Comparison of ENCODE assay signal across 23 cellular contexts in the genomic region with DNA sequence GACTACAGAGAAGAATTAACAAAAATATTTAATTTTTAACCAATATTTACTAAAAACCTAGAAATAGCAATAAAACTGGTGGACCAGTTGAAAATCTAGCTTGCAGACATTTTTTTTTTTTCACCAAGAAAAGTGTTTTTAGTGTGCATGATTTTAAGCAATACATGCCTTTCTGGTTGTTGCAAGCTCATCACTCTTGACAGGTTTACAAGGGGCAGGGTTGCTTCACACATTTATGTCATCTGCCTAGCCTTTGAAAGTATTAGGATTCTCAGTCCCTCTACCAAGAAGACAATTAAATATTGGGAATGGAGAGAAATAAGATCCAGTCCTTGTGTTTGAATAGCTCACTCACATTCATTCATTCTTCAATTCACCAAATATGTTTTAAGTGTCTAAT. TPM values are rescaled to one million over a fixed set of nuclear protein-coding genes. Genes with fewer than 3 reads are reported as not detected.
DNase-seq lines count a peak whose midpoint lies in the region; TF ChIP-seq lines count a peak whose summit lies in the region.
"Had no signal": no experiment of that assay in that cellular context is flagged by ENCODE, and none has a peak within 500 bp of the region (broad histone marks: within the 10 kb centered on the region; RNA-seq: fewer than 3 reads in every experiment).

No MANE protein-coding gene starts in this region.

- no peaks in the 10 kb centered on the region for H3K36me3 ChIP-seq in SK-N-MC (ENCODE audit: insufficient read depth, low read length)
- H3K36me3 ChIP-seq: thyroid gland, WERI-Rb-1 had no signal

- DNase-seq in AG10803 (ENCODE audit: low read depth) (peak; percentile 63), HCEC 1CT (peak; percentile 35), SK-N-MC (ENCODE audit: low read depth, low spot score) (no peak), fibroblast of the aortic adventitia (ENCODE audit: low read depth) (peak; percentile 37), NCI-H524 treated with DMSO at 0.1 percent for 48 hours (lab: John Stamatoyannopoulos, UW) (no peak), iPS-NIHi7 (ENCODE audit: extremely low spot score) (no peak), NCI-H1105 treated with DMSO at 0.1 percent for 48 hours (lab: John Stamatoyannopoulos, UW) (no peak), ecto neural progenitor cell (ENCODE audit: low spot score) (no peak)
- DNase-seq: activated naive CD4-positive, alpha-beta T cell treated with Interleukin-2 at 50 U/mL for 16 hours; activated T-cell treated with anti-CD3 and anti-CD28 coated beads for 4 hours; DND-41; effector CD8-positive, alpha-beta T cell; left ventricle myocardium superior; mucosa of descending colon; NCI-H146; NCI-H748 treated with DMSO at 0.1 percent for 48 hours; PC-9; SHP77 treated with DMSO at 0.1 percent for 48 hours; stimulated activated CD4-positive, alpha-beta T cell treated with anti-CD3 and anti-CD28 coated beads, Interleukin-1b, Interleukin-23, amount 100 ng/mL, for 48 hours; stimulated activated naive CD4-positive, alpha-beta T cell; T-helper 17 cell; thyroid gland had no signal

- H3K4me3 ChIP-seq in AG10803 (ENCODE audit: low read length) (no peak overlapping the region), SK-N-MC (no peak overlapping the region), fibroblast of the aortic adventitia (ENCODE audit: low read depth, low read length) (no peak overlapping the region)
- H3K4me3 ChIP-seq: mucosa of descending colon, PC-9, thyroid gland had no signal

- no peak overlapping the region for H3K9ac ChIP-seq in SK-N-MC (ENCODE audit: insufficient read length)

- TF ChIP-seq CTCF in AG10803 (conservative IDR thresholded peaks at IDR 0.05; ENCODE audit: low read length), result no peak
- TF ChIP-seq CTCF in fibroblast of the aortic adventitia (IDR thresholded peaks at IDR 0.05; ENCODE audit: insufficient read depth, low read length), result no peak

- no peaks in the 10 kb centered on the region for H3K9me3 ChIP-seq in SK-N-MC (ENCODE audit: low read depth, low read length)
- H3K9me3 ChIP-seq: mucosa of descending colon, thyroid gland had no signal

- H3K27ac ChIP-seq in SK-N-MC, result peak overlapping the region; percentile 97
- H3K27ac ChIP-seq: PC-9, thyroid gland, WERI-Rb-1 had no signal

RNA-seq across cellular contexts. Expression of a gene that starts 53.8 kb away (rescaled TPM):
- 15.4 and 40.6 TPM in 2 replicates for total RNA-seq in fibroblast of the aortic adventitia (ENCODE audit: low replicate concordance)

Comparison
In these comparisons a context has a peak if more than half of its experiments do, and no peak if none do; other contexts are left out.
1. DNase-seq: peak in AG10803 (single experiment), HCEC 1CT (single experiment) and fibroblast of the aortic adventitia (single experiment); none in SK-N-MC (single experiment), NCI-H524 treated with DMSO at 0.1 percent for 48 hours (single experiment), iPS-NIHi7 (single experiment), NCI-H1105 treated with DMSO at 0.1 percent for 48 hours (single experiment) and ecto neural progenitor cell (single experiment).